ENCODE assay signal across 8 cellular contexts in genomic region chr14:95098984-95099599, GRCh38. TPM values are rescaled to one million over a fixed set of nuclear protein-coding genes. Genes with fewer than 3 reads are reported as not detected.
DNase-seq lines count a peak whose midpoint lies in the region; ATAC-seq and TF ChIP-seq lines count a peak whose summit lies in the region.

No MANE protein-coding gene starts in this region.

- H3K4me3 Mint-ChIP-seq in CD4-positive, alpha-beta memory T cell, result no peak overlapping the region

- no peaks in the 10 kb centered on the region for H3K9me3 ChIP-seq in CD4-positive, alpha-beta memory T cell (ENCODE audit: control insufficient read depth in 1 of 2, low read length in 2 of 2)
- no peaks in the 10 kb centered on the region for H3K9me3 ChIP-seq in HAP-1
- H3K9me3 ChIP-seq in adipocyte (ENCODE audit: control insufficient read depth, low read length), result no peaks in the 10 kb centered on the region
- H3K9me3 ChIP-seq in right atrium auricular region, result no peaks in the 10 kb centered on the region
- no peaks in the 10 kb centered on the region for H3K9me3 ChIP-seq in sigmoid colon

- peaks cover 49 to 80% of the 10 kb centered on the region in 2 donors for H3K36me3 Mint-ChIP-seq in CD4-positive, alpha-beta memory T cell

- TF ChIP-seq EP300 in sigmoid colon (IDR thresholded peaks at IDR 0.05), result no peak

- H3K36me3 ChIP-seq in CD4-positive, alpha-beta memory T cell (ENCODE audit: insufficient read depth, low read length), result peaks cover 45% of the 10 kb centered on the region
- H3K36me3 ChIP-seq in HAP-1 (replicated peaks) (peaks cover 47% of the 10 kb centered on the region), adipocyte (ENCODE audit: control insufficient read depth, insufficient read depth, low read length, severe bottlenecking) (peaks cover 51% of the 10 kb centered on the region), right atrium auricular region (peaks cover 49% of the 10 kb centered on the region), sigmoid colon (peaks cover 6 to 55% (median 13%) of the 10 kb centered on the region in 4 donors)

- CTCF ChIA-PET in CD4-positive, alpha-beta memory T cell (lab: Charles Lee; ENCODE audit: partially characterized antibody), result interaction anchor here (0.7 to 1.9 kb wide), 3 partner anchors 9 to 197 kb away, joined by 3 to 8 read pairs (median 4); no protein-coding TSS in a partner anchor

- TF ChIP-seq CTCF in right atrium auricular region (IDR thresholded peaks at IDR 0.05) (peak; percentile 53 to 81), sigmoid colon (IDR thresholded peaks at IDR 0.05) (peak; percentile 54 to 74 (median 66))

- no peak overlapping the region for H3K4me3 ChIP-seq in CD4-positive, alpha-beta memory T cell (ENCODE audit: low read length in 2 of 2)
- H3K4me3 ChIP-seq in HAP-1 (no peak overlapping the region), adipocyte (ENCODE audit: low read length) (no peak overlapping the region), right atrium auricular region (no peak overlapping the region), sigmoid colon (no peak overlapping the region)

- POLR2A ChIA-PET in CD4-positive, alpha-beta memory T cell (lab: Charles Lee; ENCODE audit: partially characterized antibody), result no interaction called here

- TF ChIP-seq POLR2A in sigmoid colon (IDR thresholded peaks at IDR 0.05), result no peak

- H3K9ac ChIP-seq in adipocyte (ENCODE audit: low read length), result no peak overlapping the region

- ATAC-seq in GM21360 (IDR thresholded peaks at IDR 0.05; ENCODE audit: unreplicated experiment), result no peak
- no peak for ATAC-seq in GM21528 (IDR thresholded peaks at IDR 0.05; ENCODE audit: low FRiP score, unreplicated experiment)

- H3K27me3 ChIP-seq in CD4-positive, alpha-beta memory T cell (ENCODE audit: insufficient read depth, low read length), result no peaks in the 10 kb centered on the region
- H3K27me3 ChIP-seq in HAP-1 (ENCODE audit: low read depth), result no peaks in the 10 kb centered on the region
- no peaks in the 10 kb centered on the region for H3K27me3 ChIP-seq in adipocyte (replicated peaks; ENCODE audit: control insufficient read depth, insufficient read depth, low read length)
- H3K27me3 ChIP-seq in right atrium auricular region, result no peaks in the 10 kb centered on the region
- H3K27me3 ChIP-seq in sigmoid colon, result no peaks in the 10 kb centered on the region

- WGBS in sigmoid colon, 2 donors, result 28 to 47% methylated on average over 3 of the region's 3 CpGs

- DNase-seq in CD4-positive, alpha-beta memory T cell, result peak; percentile 13 to 38 (median 20)
- DNase-seq in HAP-1 (ENCODE audit: low spot score in 2 of 2) (peak; percentile 51 to 70), NOMO-1 (lab: John Stamatoyannopoulos, UW; ENCODE audit: unreplicated experiment in 2 of 2) (peak; percentile 5 to 17), adipocyte (ENCODE audit: low read depth) (peak; percentile 73), right atrium auricular region (ENCODE audit: low spot score) (peak; percentile 76), sigmoid colon (peak; percentile 85)

- H3K4me1 ChIP-seq in CD4-positive, alpha-beta memory T cell (ENCODE audit: insufficient read depth, low read length), result no peaks in the 10 kb centered on the region
- H3K4me1 ChIP-seq in HAP-1 (peaks cover 16% of the 10 kb centered on the region), adipocyte (ENCODE audit: control insufficient read depth, insufficient read depth, low read length) (peaks cover 49% of the 10 kb centered on the region), right atrium auricular region (peaks cover 0 to 31% of the 10 kb centered on the region in 2 donors), sigmoid colon (peaks cover 0 to 77% (median 43%) of the 10 kb centered on the region in 4 donors)

- H3K27ac ChIP-seq in CD4-positive, alpha-beta memory T cell (ENCODE audit: low read depth, low read length), result no peak overlapping the region
- H3K27ac ChIP-seq in right atrium auricular region, result no peak overlapping the region
- no peak overlapping the region for H3K27ac ChIP-seq in sigmoid colon

- H3K27ac Mint-ChIP-seq in CD4-positive, alpha-beta memory T cell, result peak overlapping the region in 3 of 7 donors; percentile 8 to 80 (median 29)

- H3K4me1 Mint-ChIP-seq in CD4-positive, alpha-beta memory T cell, result peaks cover 18 to 32% (median 23%) of the 10 kb centered on the region in 4 donors

- intact Hi-C loops in CD4-positive, alpha-beta memory T cell (cut with micrococcal nuclease), result no loop called here
- intact Hi-C loops in sigmoid colon (cut with DNase I), result loop anchor here (2.0 to 10.0 kb wide), 8 partner anchors 52 to 410 kb away; no protein-coding TSS in a partner anchor

- in situ Hi-C loops in HAP-1 (cut with MboI; ENCODE audit: low sequenced_read_pairs), result loop anchor here (5.0 kb wide), 1 partner anchor 412 kb away; no protein-coding TSS in a partner anchor

- H3K27me3 Mint-ChIP-seq in CD4-positive, alpha-beta memory T cell, result no peaks in the 10 kb centered on the region

- no peaks in the 10 kb centered on the region for H3K9me3 Mint-ChIP-seq in CD4-positive, alpha-beta memory T cell

RNA-seq across cellular contexts. Expression of gene DICER1, which starts 58.2 kb away (rescaled TPM):
- 10 to 100 TPM; 58.8 to 62.8 TPM for total RNA-seq in CD4-positive, alpha-beta memory T cell
- polyA plus RNA-seq in CD4-positive, alpha-beta memory T cell, result 10 to 100 TPM in 1 of 2 donors, 1 to 10 TPM in 1; 8.8 to 14.8 TPM
- 10 to 100 TPM; 15.9 to 23.0 TPM for total RNA-seq in right atrium auricular region
- total RNA-seq in sigmoid colon, result 10 to 100 TPM; 44.9 to 77.0 (median 51.1) TPM
- polyA plus RNA-seq in sigmoid colon, result 10 to 100 TPM in 1 of 3 donors, 1 to 10 TPM in 2; 6.0 to 13.2 (median 7.9) TPM

Comparison
In these comparisons a context has a peak if more than half of its experiments do, and no peak if none do; other contexts are left out.
1. DNase-seq: peak in every context shown above with its lines; median percentile 85 in sigmoid colon; 76 in right atrium auricular region; 73 in adipocyte; 60 in HAP-1; 20 in CD4-positive, alpha-beta memory T cell; 11 in NOMO-1.